15 cellular contexts compared by ENCODE assay signal in the genomic region with DNA sequence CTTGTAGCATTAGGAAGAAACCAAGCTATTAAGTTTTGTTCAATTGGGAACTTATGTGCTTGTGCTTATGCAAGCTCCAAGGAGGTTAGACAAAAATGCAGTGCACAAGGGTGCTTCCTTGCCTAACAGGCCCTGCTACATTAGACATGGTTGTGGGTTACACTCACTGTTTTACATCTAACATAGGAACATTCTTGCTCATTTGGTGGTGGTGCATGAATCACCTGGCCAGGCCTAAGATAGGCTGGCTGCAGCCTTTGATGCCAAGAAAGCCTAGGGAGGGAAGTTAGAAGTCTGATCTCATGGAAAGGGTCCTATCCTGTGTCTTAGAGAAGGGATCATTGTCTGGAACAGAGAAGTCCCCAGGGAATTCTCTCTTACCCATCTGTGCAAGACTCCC. TPM values are rescaled to one million over a fixed set of nuclear protein-coding genes. Genes with fewer than 3 reads are reported as not detected.
DNase-seq lines count a peak whose midpoint lies in the region; TF ChIP-seq lines count a peak whose summit lies in the region.
"Had no signal": no experiment of that assay in that cellular context is flagged by ENCODE, and none has a peak within 500 bp of the region (broad histone marks: within the 10 kb centered on the region; RNA-seq: fewer than 3 reads in every experiment).

No MANE protein-coding gene starts in this region.

- H3K14ac ChIP-seq in mesenchymal stem cell (ENCODE audit: low read length in 2 of 2) = no peak overlapping the region

- H4K8ac ChIP-seq in mesenchymal stem cell (ENCODE audit: low read length) = no peak overlapping the region

- H2BK12ac ChIP-seq in mesenchymal stem cell (ENCODE audit: low read length in 2 of 2) = no peak overlapping the region

- H4K91ac ChIP-seq in mesenchymal stem cell (ENCODE audit: low read length) = no peak overlapping the region

- DNase-seq in EH (ENCODE audit: low read depth) = peak; percentile 68
- peak; percentile 53 for DNase-seq in NCI-H2171 (lab: John Stamatoyannopoulos, UW)
- DNase-seq in cardiac fibroblast (ENCODE audit: low read depth in 2 of 2) = peak; percentile 14 to 78
- no peak for DNase-seq in mesenchymal stem cell
- no peak for DNase-seq in NCI-H1105 (lab: John Stamatoyannopoulos, UW)
- DNase-seq in stimulated activated CD4-positive, alpha-beta T cell treated with anti-CD3 and anti-CD28 coated beads, Interleukin-4, amount 100 ng/mL, for 24 hours = no peak
- DNase-seq in tibial nerve (ENCODE audit: low spot score in 2 of 2) = no peak
- DNase-seq: activated CD4-positive, alpha-beta T cell treated with anti-CD3 and anti-CD28 coated beads, Interleukin-2, amount 50 U/mL, for 4 hours; H7; hippocampal formation; NCI-H2029; NCI-H774; stimulated activated CD4-positive, alpha-beta T cell treated with anti-CD3 and anti-CD28 coated beads, Interleukin-4, amount 100 ng/mL, for 4 hours; T1000 had no signal

- no peak overlapping the region for H2BK5ac ChIP-seq in mesenchymal stem cell (ENCODE audit: low read depth, low read length, poor library complexity, severe bottlenecking)

- no peaks in the 10 kb centered on the region for H3K9me3 ChIP-seq in mesenchymal stem cell (ENCODE audit: control insufficient read depth, low read length)
- no peaks in the 10 kb centered on the region for H3K9me3 ChIP-seq in tibial nerve

- H3K23ac ChIP-seq in mesenchymal stem cell (ENCODE audit: low read length in 2 of 2) = no peak overlapping the region

- H3K9ac ChIP-seq in mesenchymal stem cell (ENCODE audit: low read length) = peak overlapping the region; percentile 12

- no peak overlapping the region for H2AK5ac ChIP-seq in mesenchymal stem cell (ENCODE audit: low read length, severe bottlenecking)

- no peak for TF ChIP-seq EP300 in tibial nerve (IDR thresholded peaks at IDR 0.05)

- H3K36me3 ChIP-seq in mesenchymal stem cell (ENCODE audit: control insufficient read depth in 1 of 2, insufficient read depth in 2 of 2, low read depth in 1 of 2, low read length in 2 of 2) (peaks cover 12 to 92% of the 10 kb centered on the region in 2 experiments), tibial nerve (no peaks in the 10 kb centered on the region)

- no peak overlapping the region for H3K4ac ChIP-seq in mesenchymal stem cell (ENCODE audit: low read depth in 1 of 2, low read length in 2 of 2)

- TF ChIP-seq POLR2A in tibial nerve (IDR thresholded peaks at IDR 0.05) = no peak

- H3K79me1 ChIP-seq in mesenchymal stem cell (replicated peaks; ENCODE audit: low read length, poor library complexity, severe bottlenecking) = no peaks in the 10 kb centered on the region

- no peak overlapping the region for H3K4me3 ChIP-seq in cardiac fibroblast (replicated peaks in 1 of 2; ENCODE audit: low read depth in 2 of 2, low read length in 2 of 2)
- H3K4me3 ChIP-seq in mesenchymal stem cell (ENCODE audit: insufficient read depth in 1 of 2, low read depth in 1 of 2, low read length in 2 of 2) = no peak overlapping the region
- H3K4me3 ChIP-seq in tibial nerve = no peak overlapping the region

- H3K4me1 ChIP-seq in mesenchymal stem cell (ENCODE audit: control insufficient read depth, insufficient read depth, low read depth, low read length) (peaks cover 25% of the 10 kb centered on the region), tibial nerve (no peaks in the 10 kb centered on the region)

- H3K4me2 ChIP-seq in mesenchymal stem cell (ENCODE audit: low read length, poor library complexity, severe bottlenecking) = no peak overlapping the region

- H2AFZ ChIP-seq in mesenchymal stem cell (ENCODE audit: low read depth, low read length) = no peak overlapping the region

- H3K18ac ChIP-seq in mesenchymal stem cell (ENCODE audit: low read depth in 1 of 2, low read length in 2 of 2) = no peak overlapping the region

- no peak for TF ChIP-seq CTCF in cardiac fibroblast (IDR thresholded peaks at IDR 0.05; ENCODE audit: low read depth, low read length)
- TF ChIP-seq CTCF in tibial nerve (IDR thresholded peaks at IDR 0.05) = no peak

- no peaks in the 10 kb centered on the region for H3K27me3 ChIP-seq in mesenchymal stem cell (ENCODE audit: control insufficient read depth in 1 of 2, insufficient read depth in 1 of 2, low read length in 2 of 2)
- H3K27me3 ChIP-seq in tibial nerve = no peaks in the 10 kb centered on the region

- no peak overlapping the region for H2BK120ac ChIP-seq in mesenchymal stem cell (ENCODE audit: low read depth, low read length)

- no peak overlapping the region for H2BK15ac ChIP-seq in mesenchymal stem cell (ENCODE audit: low read depth, poor library complexity, severe bottlenecking)

- H3K27ac ChIP-seq in mesenchymal stem cell (ENCODE audit: low read length, poor library complexity, severe bottlenecking) = peak overlapping the region; percentile 26
- H3K27ac ChIP-seq in tibial nerve = no peak overlapping the region

RNA-seq across cellular contexts. Expression of a gene that starts 43.5 kb away (rescaled TPM):
- 4.9 TPM for polyA plus RNA-seq in mesenchymal stem cell (2013, experiment 1 of 2)
- polyA plus RNA-seq in mesenchymal stem cell (2013, experiment 2 of 2) = 4.9 TPM
- 1 to 10 TPM in 2 of 4 donors, under 1 TPM in 2; 0.22 to 2.5 (median 1.1) TPM for total RNA-seq in tibial nerve
- total RNA-seq: natural killer cell treated with Interleukin-12 subunit alpha and Interleukin-12 subunit beta and Interleukin-15 and Interleukin-18, amount 100 ng/mL, for 72 hours had no signal

Comparison
In these comparisons a context has a peak if more than half of its experiments do, and no peak if none do; other contexts are left out.
1. DNase-seq: peak in EH (single experiment), NCI-H2171 (single experiment) and cardiac fibroblast (2 of 2); none in mesenchymal stem cell (single experiment), NCI-H1105 (single experiment), stimulated activated CD4-positive, alpha-beta T cell treated with anti-CD3 and anti-CD28 coated beads, Interleukin-4, amount 100 ng/mL, for 24 hours (single experiment) and tibial nerve (0 of 2).